Comparison of ENCODE assay signal across 9 cellular contexts in genomic region chr14:30369531-30370180, GRCh38.
"Had no signal": no experiment of that assay in that cellular context is flagged by ENCODE, and none has a peak within 500 bp of the region (broad histone marks: within the 10 kb centered on the region; RNA-seq: fewer than 3 reads in every experiment).

No MANE protein-coding gene starts in this region.

- H3K9ac ChIP-seq: KMS-11 had no signal

- FAIRE-seq: HepG2, HTR-8/SVneo, K562 had no signal

- H3K4me2 ChIP-seq: KMS-11 had no signal

- ATAC-seq: HepG2, K562 had no signal

- H3K27ac ChIP-seq: HL-60, KMS-11 had no signal

- DNase-seq: IMR-90, Karpas-422, KBM-7, KG1 had no signal

- H3K4me3 ChIP-seq: K562 had no signal
